In the genomic region with DNA sequence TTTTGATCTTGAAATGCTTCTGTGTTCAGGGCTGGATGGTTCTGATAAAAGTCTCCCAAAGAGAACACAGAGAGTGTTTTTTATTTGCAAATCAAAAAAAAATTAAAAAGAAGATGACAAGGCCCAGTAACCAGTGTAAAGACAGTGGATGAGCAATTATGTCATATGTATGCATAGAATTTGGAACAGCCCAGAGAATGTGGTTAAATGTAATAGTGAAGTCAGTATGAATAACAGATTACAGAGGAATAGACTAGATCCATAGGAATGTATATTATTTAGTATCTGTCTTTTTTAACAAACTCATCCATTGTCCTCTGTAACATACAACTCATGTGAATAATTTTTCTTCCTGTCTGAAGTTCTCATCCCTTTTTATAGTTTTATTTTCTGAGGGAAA, we compare ENCODE assay signal across 22 cellular contexts.
DNase-seq lines count a peak whose midpoint lies in the region; ATAC-seq, FAIRE-seq and TF ChIP-seq lines count a peak whose summit lies in the region.
"Had no signal": no experiment of that assay in that cellular context is flagged by ENCODE, and none has a peak within 500 bp of the region (broad histone marks: within the 10 kb centered on the region; RNA-seq: fewer than 3 reads in every experiment).

No MANE protein-coding gene starts in this region.

- no peaks in the 10 kb centered on the region for H3K79me2 ChIP-seq in keratinocyte (ENCODE audit: control insufficient read depth, insufficient read depth, low read length)

- H2AFZ ChIP-seq in keratinocyte (ENCODE audit: control insufficient read depth, low read length), result no peak overlapping the region

- H3K4me3 ChIP-seq in AG10803 (ENCODE audit: low read length) (no peak overlapping the region), epithelial cell of esophagus (ENCODE audit: low read length) (no peak overlapping the region), keratinocyte (ENCODE audit: control insufficient read depth in 2 of 3, extremely low read depth in 1 of 3, insufficient read depth in 2 of 3, low read depth in 1 of 3, low read length in 3 of 3) (no peak overlapping the region), WERI-Rb-1 (ENCODE audit: low read depth, low read length) (no peak overlapping the region), HAP-1 (no peak overlapping the region)
- H3K4me3 ChIP-seq: BLaER1 treated with 17β-estradiol and CSF1 and Interleukin-3, amounts not matched to agents 10 nM and 100 nM; tibial nerve had no signal

- no peaks in the 10 kb centered on the region for H4K20me1 ChIP-seq in keratinocyte (ENCODE audit: control insufficient read depth, extremely low read depth, insufficient read depth, low read length)
- H4K20me1 ChIP-seq: BLaER1 treated with 17β-estradiol and CSF1 and Interleukin-3, amounts not matched to agents 10 nM and 100 nM had no signal

- no peak for TF ChIP-seq CTCF in AG10803 (conservative IDR thresholded peaks at IDR 0.05; ENCODE audit: low read length)
- TF ChIP-seq CTCF in epithelial cell of esophagus (IDR thresholded peaks at IDR 0.05; ENCODE audit: insufficient read depth, low read depth, low read length, missing control alignments), result no peak
- TF ChIP-seq CTCF in keratinocyte (optimal IDR thresholded peaks at IDR 0.05 in 1 of 3, IDR thresholded peaks at IDR 0.05 in 1 of 3, conservative IDR thresholded peaks at IDR 0.05 in 1 of 3; ENCODE audit: extremely low read depth in 1 of 3, insufficient read depth in 2 of 3, low read length in 3 of 3), result no peak
- no peak for TF ChIP-seq CTCF in WERI-Rb-1 (IDR thresholded peaks at IDR 0.05; ENCODE audit: low read depth, low read length)

- peak; percentile 67 for FAIRE-seq in keratinocyte (lab: Jason Lieb, UNC)

- ATAC-seq in GM21526 (IDR thresholded peaks at IDR 0.05; ENCODE audit: low FRiP score, unreplicated experiment), result no peak
- ATAC-seq: left colon; stimulated activated naive CD8-positive, alpha-beta T cell treated with anti-CD3 and anti-CD28 coated beads, Interleukin-15, amount 100 ng/mL, for 72 hours had no signal

- H3K4me2 ChIP-seq in keratinocyte (ENCODE audit: control insufficient read depth, extremely low read depth, insufficient read depth, low read depth, low read length), result peak overlapping the region; percentile 51
- H3K4me2 ChIP-seq: BLaER1 treated with 17β-estradiol and CSF1 and Interleukin-3, amounts not matched to agents 10 nM and 100 nM had no signal

- H3K4me1 ChIP-seq in keratinocyte (ENCODE audit: control insufficient read depth, extremely low read depth, insufficient read depth, low read length), result peaks cover 46% of the 10 kb centered on the region
- H3K4me1 ChIP-seq in HAP-1, result no peaks in the 10 kb centered on the region
- H3K4me1 ChIP-seq: Caco-2 had no signal

- peak overlapping the region; percentile 45 for H3K9ac ChIP-seq in keratinocyte (ENCODE audit: control insufficient read depth, extremely low read depth, insufficient read depth, low read length)
- H3K9ac ChIP-seq: BLaER1 treated with 17β-estradiol and CSF1 and Interleukin-3, amounts not matched to agents 10 nM and 100 nM had no signal

- DNase-seq in AG10803 (ENCODE audit: low read depth), result peak; percentile 60
- DNase-seq in RPMI7951 (ENCODE audit: low read depth), result peak; percentile 21
- peak; percentile 69 for DNase-seq in epithelial cell of esophagus (ENCODE audit: low read depth)
- DNase-seq in keratinocyte (ENCODE audit: low read depth, low spot score), result peak; percentile 56
- DNase-seq in WERI-Rb-1, result no peak
- no peak for DNase-seq in NCI-H1436 treated with DMSO at 0.1 percent for 48 hours (lab: John Stamatoyannopoulos, UW)
- DNase-seq in HAP-1 (ENCODE audit: low spot score in 2 of 2), result no peak
- DNase-seq: activated CD4-positive, alpha-beta T cell treated with anti-CD3 and anti-CD28 coated beads, Interleukin-2, amount 50 U/mL, for 48 hours; activated CD4-positive, CD25-positive, alpha-beta regulatory T cell; activated effector memory CD4-positive, alpha-beta T cell treated with Interleukin-2 at 50 U/mL for 16 hours; Caco-2; caudate nucleus; left colon; NCI-H1417; NCI-H524; occipital lobe; RPMI8226; stimulated activated naive CD8-positive, alpha-beta T cell treated with anti-CD3 and anti-CD28 coated beads, Interleukin-15, amount 100 ng/mL, for 72 hours; T-helper 9 cell had no signal

- no peaks in the 10 kb centered on the region for H3K27me3 ChIP-seq in keratinocyte (ENCODE audit: control insufficient read depth, extremely low read depth, insufficient read depth, low read length)
- no peaks in the 10 kb centered on the region for H3K27me3 ChIP-seq in WERI-Rb-1 (ENCODE audit: insufficient read depth, low read depth, severe bottlenecking)
- H3K27me3 ChIP-seq in HAP-1 (ENCODE audit: low read depth), result no peaks in the 10 kb centered on the region
- H3K27me3 ChIP-seq: BLaER1 treated with 17β-estradiol and CSF1 and Interleukin-3, amounts not matched to agents 10 nM and 100 nM; tibial nerve had no signal

- H3K9me1 ChIP-seq in keratinocyte (ENCODE audit: control insufficient read depth, extremely low read depth, insufficient read depth, low read length), result no peaks in the 10 kb centered on the region

- H3K27ac ChIP-seq in keratinocyte (ENCODE audit: control insufficient read depth, insufficient read depth, low read length), result peak overlapping the region; percentile 82
- no peak overlapping the region for H3K27ac ChIP-seq in WERI-Rb-1
- H3K27ac ChIP-seq: BLaER1 treated with 17β-estradiol and CSF1 and Interleukin-3, amounts not matched to agents 10 nM and 100 nM; tibial nerve had no signal

- in situ Hi-C loops in HAP-1 (cut with MboI; ENCODE audit: low sequenced_read_pairs), result no loop called here

- H3K9me3 ChIP-seq in keratinocyte (ENCODE audit: control insufficient read depth, low read depth, low read length), result peaks cover 2% of the 10 kb centered on the region
- no peaks in the 10 kb centered on the region for H3K9me3 ChIP-seq in WERI-Rb-1 (ENCODE audit: severe bottlenecking)
- no peaks in the 10 kb centered on the region for H3K9me3 ChIP-seq in HAP-1
- H3K9me3 ChIP-seq: Caco-2, tibial nerve had no signal

- H3K36me3 ChIP-seq in keratinocyte (ENCODE audit: control insufficient read depth in 2 of 2, extremely low read depth in 1 of 2, insufficient read depth in 2 of 2, low read length in 2 of 2) (no peaks in the 10 kb centered on the region), WERI-Rb-1 (no peaks in the 10 kb centered on the region), HAP-1 (replicated peaks) (no peaks in the 10 kb centered on the region)
- H3K36me3 ChIP-seq: BLaER1 treated with 17β-estradiol and CSF1 and Interleukin-3, amounts not matched to agents 10 nM and 100 nM; tibial nerve had no signal

- dilution Hi-C loops in keratinocyte (cut with MboI; ENCODE audit: extremely low pct_ligation_motif_present, low sequenced_read_pairs), result no loop called here

Comparison
In these comparisons a context has a peak if more than half of its experiments do, and no peak if none do; other contexts are left out.
1. DNase-seq: peak in AG10803 (single experiment), RPMI7951 (single experiment), epithelial cell of esophagus (single experiment) and keratinocyte (single experiment); none in WERI-Rb-1 (single experiment), NCI-H1436 treated with DMSO at 0.1 percent for 48 hours (single experiment) and HAP-1 (0 of 2).